14 cellular contexts compared by ENCODE assay signal in the genomic region with DNA sequence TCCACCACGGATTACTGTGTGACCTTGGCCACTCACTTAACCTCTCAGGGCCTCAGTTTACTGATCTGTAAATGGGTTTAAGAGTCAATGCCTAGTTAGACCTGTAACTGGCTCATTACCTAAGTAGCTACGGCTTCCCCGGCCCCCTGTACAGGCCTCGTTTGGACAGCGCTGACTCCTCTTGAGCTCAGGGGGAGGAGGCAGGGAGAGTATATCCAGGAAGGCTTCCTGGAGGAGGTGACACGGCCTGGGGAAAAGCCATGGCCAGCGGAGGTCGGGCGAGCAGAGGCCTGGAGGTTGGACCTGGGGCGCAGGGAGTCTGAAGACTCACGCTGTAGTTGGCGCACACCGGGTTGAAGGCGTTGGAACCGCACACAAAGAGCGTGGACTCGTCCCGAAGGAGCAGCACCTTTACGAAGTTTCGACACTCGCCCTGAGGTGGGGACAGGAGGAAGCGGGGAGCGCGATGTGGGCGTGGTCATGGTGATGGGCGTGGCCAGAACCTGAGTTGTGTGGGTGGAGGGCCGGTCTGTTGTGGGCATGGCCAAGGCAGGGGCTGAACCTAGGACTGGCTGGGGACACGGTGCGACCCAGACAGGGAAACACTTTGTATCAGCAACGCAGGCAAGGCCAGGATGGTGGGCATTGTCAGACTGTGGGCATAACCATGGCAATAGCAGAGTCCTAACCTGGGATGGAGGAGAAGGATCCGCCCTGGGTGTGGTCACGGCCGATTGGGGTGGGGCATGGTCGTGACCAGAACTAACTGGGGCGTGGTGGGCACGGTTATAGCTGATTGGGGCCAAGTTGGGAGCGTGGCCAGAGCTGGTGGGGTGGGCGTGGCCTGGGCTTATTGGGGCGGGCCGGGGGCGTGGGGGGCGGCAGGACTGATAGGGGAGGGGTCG. TPM values are rescaled to one million over a fixed set of nuclear protein-coding genes. Genes with fewer than 3 reads are reported as not detected.
DNase-seq lines count a peak whose midpoint lies in the region; ATAC-seq and TF ChIP-seq lines count a peak whose summit lies in the region.
"Had no signal": no experiment of that assay in that cellular context is flagged by ENCODE, and none has a peak within 500 bp of the region (broad histone marks: within the 10 kb centered on the region; RNA-seq: fewer than 3 reads in every experiment).

No MANE protein-coding gene starts in this region.

- BruUV-seq in OCI-LY7 (replicated peaks; lab: Mats Ljungman, UMichigan) = no TSS peak

- DNase-seq in DMS53 (lab: John Stamatoyannopoulos, UW) (peak; percentile 45), DMS53 treated with DMSO at 0.1 percent for 48 hours (lab: John Stamatoyannopoulos, UW; ENCODE audit: unreplicated experiment) (no peak), OCI-LY7 (ENCODE audit: low spot score) (peak; percentile 28), iPS-NIHi7 (ENCODE audit: extremely low spot score) (peak; percentile 94)
- no peak for DNase-seq in naive thymus-derived CD8-positive, alpha-beta T cell
- no peak for DNase-seq in activated effector memory CD4-positive, alpha-beta T cell treated with Interleukin-2 at 50 U/mL for 16 hours
- DNase-seq: activated CD4-positive, alpha-beta T cell treated with anti-CD3 and anti-CD28 coated beads for 1 hour; cerebellar nuclear complex; GF-D8; stimulated activated naive CD4-positive, alpha-beta T cell treated with Interleukin-2 at 50 U/mL for 16 hours had no signal

- no peak overlapping the region for H3K4me3 Mint-ChIP-seq in naive thymus-derived CD8-positive, alpha-beta T cell

- H4K20me1 ChIP-seq in OCI-LY7 (ENCODE audit: insufficient read depth, low read length) = no peaks in the 10 kb centered on the region

- no peaks in the 10 kb centered on the region for H3K36me3 ChIP-seq in OCI-LY7 (ENCODE audit: insufficient read depth, low read length)
- H3K36me3 ChIP-seq: neutrophil had no signal

- CTCF ChIA-PET in OCI-LY7 (lab: Charles Lee; ENCODE audit: unreplicated experiment) = no interaction called here

- no peak overlapping the region for H3K4me3 ChIP-seq in OCI-LY7 (ENCODE audit: low read depth, low read length, poor library complexity, severe bottlenecking)
- H3K4me3 ChIP-seq: HAP-1 had no signal

- POLR2A ChIA-PET in OCI-LY7 (lab: Charles Lee) = no interaction called here
- POLR2A ChIA-PET in naive thymus-derived CD8-positive, alpha-beta T cell (lab: Charles Lee) = interaction anchor here (0.5 kb wide), 1 partner anchor 124 kb away, joined by 3 read pairs; no protein-coding TSS in a partner anchor

- H3K9me2 ChIP-seq in OCI-LY7 (ENCODE audit: insufficient read depth, low read length) = no peaks in the 10 kb centered on the region

- H3K27ac Mint-ChIP-seq in naive thymus-derived CD8-positive, alpha-beta T cell = peak overlapping the region in 1 of 10 donors; percentile 76

- H3K36me3 Mint-ChIP-seq in naive thymus-derived CD8-positive, alpha-beta T cell = no peaks in the 10 kb centered on the region

- peaks cover 5 to 28% (median 15%) of the 10 kb centered on the region in 5 donors for H3K27me3 Mint-ChIP-seq in naive thymus-derived CD8-positive, alpha-beta T cell

- peaks cover 0 to 3% (median 0%) of the 10 kb centered on the region in 9 donors for H3K9me3 Mint-ChIP-seq in naive thymus-derived CD8-positive, alpha-beta T cell

- H3K4me1 ChIP-seq in OCI-LY7 (ENCODE audit: insufficient read depth, low read length, poor library complexity, severe bottlenecking) = no peaks in the 10 kb centered on the region
- H3K4me1 ChIP-seq: HAP-1 had no signal

- H3K9me3 ChIP-seq in OCI-LY7 (ENCODE audit: low read length) = no peaks in the 10 kb centered on the region
- H3K9me3 ChIP-seq: HAP-1, neutrophil had no signal

- TF ChIP-seq CTCF in OCI-LY7 (conservative IDR thresholded peaks at IDR 0.05; ENCODE audit: low read length) = no peak

- intact Hi-C loops in OCI-LY7 (cut with micrococcal nuclease; ENCODE audit: unreplicated experiment) = no loop called here

- no peaks in the 10 kb centered on the region for H3K79me2 ChIP-seq in OCI-LY7 (ENCODE audit: insufficient read depth, low read depth, low read length)

- H3K4me1 Mint-ChIP-seq in naive thymus-derived CD8-positive, alpha-beta T cell = peaks cover 0 to 4% (median 2%) of the 10 kb centered on the region in 4 donors

- H3K27ac ChIP-seq in OCI-LY7 (ENCODE audit: low read depth, low read length, poor library complexity, severe bottlenecking) = no peak overlapping the region
- H3K27ac ChIP-seq: neutrophil had no signal

- H2AFZ ChIP-seq in OCI-LY7 (ENCODE audit: low read length) = no peak overlapping the region

- no peak for ATAC-seq in naive thymus-derived CD8-positive, alpha-beta T cell

- no peak overlapping the region for H3K4me2 ChIP-seq in OCI-LY7 (ENCODE audit: low read length)

RNA-seq across cellular contexts. Expression of gene SEMA6B, which starts 3.6 kb away (rescaled TPM):
- total RNA-seq in OCI-LY7 (2014; rRNA removed; shearing (Covaris generic)) = 0.05 TPM in 1 of 2 replicates, not detected in the other
- not detected in 2 replicates for total RNA-seq in OCI-LY7 (2022)
- total RNA-seq in naive thymus-derived CD8-positive, alpha-beta T cell = under 1 TPM; 0.60 to 0.68 TPM
- not detected for polyA plus RNA-seq in naive thymus-derived CD8-positive, alpha-beta T cell

RNA-seq across cellular contexts. Expression of gene LRG1, which starts 16.1 kb away (rescaled TPM):
- total RNA-seq in OCI-LY7 (2014; rRNA removed; shearing (Covaris generic)) = 0.67 and 1.6 TPM in 2 replicates
- total RNA-seq in OCI-LY7 (2022) = 1.8 and 1.9 TPM in 2 replicates
- not detected for total RNA-seq in naive thymus-derived CD8-positive, alpha-beta T cell
- polyA plus RNA-seq in naive thymus-derived CD8-positive, alpha-beta T cell = not detected
- total RNA-seq: A673, RPMI7951 had no signal

RNA-seq across cellular contexts. Expression of gene PLIN5, which starts 20.9 kb away (rescaled TPM):
- 0.67 and 0.85 TPM in 2 replicates for total RNA-seq in OCI-LY7 (2014; rRNA removed; shearing (Covaris generic))
- 1.9 and 2.2 TPM in 2 replicates for total RNA-seq in OCI-LY7 (2022)
- total RNA-seq in naive thymus-derived CD8-positive, alpha-beta T cell = 1 to 10 TPM; 2.3 to 2.6 TPM
- under 1 TPM; 0.28 to 0.90 (median 0.30) TPM for polyA plus RNA-seq in naive thymus-derived CD8-positive, alpha-beta T cell
- total RNA-seq: RPMI7951 had no signal

RNA-seq across cellular contexts. Expression of gene PLIN4, which starts 37.6 kb away (rescaled TPM):
- 0.13 TPM in 1 of 2 replicates, not detected in the other for total RNA-seq in OCI-LY7 (2014; rRNA removed; shearing (Covaris generic))
- 0.24 and 0.32 TPM in 2 replicates for total RNA-seq in OCI-LY7 (2022)
- under 1 TPM; 0.23 to 0.36 TPM for total RNA-seq in naive thymus-derived CD8-positive, alpha-beta T cell
- polyA plus RNA-seq in naive thymus-derived CD8-positive, alpha-beta T cell = under 1 TPM; 0.07 to 0.11 (median 0.07) TPM
- total RNA-seq: RPMI7951 had no signal

Comparison
In these comparisons a context has a peak if more than half of its experiments do, and no peak if none do; other contexts are left out.
1. DNase-seq: peak in DMS53 (single experiment), OCI-LY7 (single experiment) and iPS-NIHi7 (single experiment); none in DMS53 treated with DMSO at 0.1 percent for 48 hours (single experiment), naive thymus-derived CD8-positive, alpha-beta T cell (0 of 10) and activated effector memory CD4-positive, alpha-beta T cell treated with Interleukin-2 at 50 U/mL for 16 hours (single experiment).